Comparison of ENCODE assay signal across 17 cellular contexts in the genomic region with DNA sequence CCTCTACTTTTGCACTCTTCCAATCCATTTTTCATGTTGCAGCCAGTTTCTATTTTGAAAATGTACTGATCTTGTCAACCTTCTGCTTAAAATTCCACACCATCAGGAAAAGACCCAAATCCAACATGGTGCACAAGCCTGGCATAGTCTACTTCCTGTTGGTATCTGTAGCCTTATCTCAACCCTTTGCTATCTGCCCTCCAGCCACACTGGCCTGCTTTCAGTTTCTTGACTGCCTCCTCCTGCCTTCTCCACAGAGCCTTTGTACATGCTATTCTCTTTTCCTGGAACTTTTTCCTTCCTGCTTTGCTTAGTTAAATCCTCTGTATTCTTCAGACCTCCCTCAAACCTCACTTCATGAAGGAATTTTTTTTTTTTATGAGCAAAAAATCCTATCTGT. TPM values are rescaled to one million over a fixed set of nuclear protein-coding genes. Genes with fewer than 3 reads are reported as not detected.
DNase-seq lines count a peak whose midpoint lies in the region; ATAC-seq and TF ChIP-seq lines count a peak whose summit lies in the region.
"Had no signal": no experiment of that assay in that cellular context is flagged by ENCODE, and none has a peak within 500 bp of the region (broad histone marks: within the 10 kb centered on the region; RNA-seq: fewer than 3 reads in every experiment).

No MANE protein-coding gene starts in this region.

- no peak overlapping the region for H2BK120ac ChIP-seq in IMR-90 (ENCODE audit: low read depth, low read length)

- peaks cover 8% of the 10 kb centered on the region for H3K36me3 ChIP-seq in IMR-90 (ENCODE audit: control insufficient read depth, insufficient read depth, low read length)

- no peaks in the 10 kb centered on the region for H3K9me3 Mint-ChIP-seq in activated naive CD4-positive, alpha-beta T cell treated with anti-CD3 and anti-CD28 coated beads for 36 hours
- no peaks in the 10 kb centered on the region for H3K9me3 Mint-ChIP-seq in naive thymus-derived CD8-positive, alpha-beta T cell
- H3K9me3 Mint-ChIP-seq: CD4-positive, alpha-beta T cell; GM23338 had no signal

- POLR2A ChIA-PET in IMR-90 (lab: Charles Lee; ENCODE audit: unreplicated experiment): no interaction called here
- POLR2A ChIA-PET in naive thymus-derived CD8-positive, alpha-beta T cell (lab: Charles Lee): no interaction called here

- peaks cover 40% of the 10 kb centered on the region for H3K36me3 Mint-ChIP-seq in activated naive CD4-positive, alpha-beta T cell treated with anti-CD3 and anti-CD28 coated beads for 36 hours (ENCODE audit: low read depth)
- peaks cover 31% of the 10 kb centered on the region for H3K36me3 Mint-ChIP-seq in T-helper 17 cell (ENCODE audit: low read depth)
- peaks cover 12 to 95% (median 39%) of the 10 kb centered on the region in 3 donors for H3K36me3 Mint-ChIP-seq in naive thymus-derived CD8-positive, alpha-beta T cell

- no peak overlapping the region for H3K14ac ChIP-seq in IMR-90 (replicated peaks; ENCODE audit: low read depth, low read length)

- H3K79me1 ChIP-seq in IMR-90 (ENCODE audit: low read depth in 1 of 2, low read length in 2 of 2): peaks cover 0 to 36% of the 10 kb centered on the region in 2 experiments; a peak in 3 of 4 replicates

- no peak overlapping the region for H3K18ac ChIP-seq in IMR-90 (ENCODE audit: low read depth, low read length)

- peaks cover 6% of the 10 kb centered on the region for H3K4me1 ChIP-seq in IMR-90 (ENCODE audit: control insufficient read depth, insufficient read depth, low read length)

- peak overlapping the region; percentile 17 for H3K27ac Mint-ChIP-seq in activated naive CD4-positive, alpha-beta T cell treated with anti-CD3 and anti-CD28 coated beads for 36 hours
- H3K27ac Mint-ChIP-seq in T-helper 17 cell: peak overlapping the region; percentile 39
- peak overlapping the region in 7 of 10 donors; percentile 17 to 76 (median 59) for H3K27ac Mint-ChIP-seq in naive thymus-derived CD8-positive, alpha-beta T cell
- H3K27ac Mint-ChIP-seq: CD4-positive, alpha-beta T cell; GM23338 had no signal

- H3K9me1 ChIP-seq in IMR-90 (ENCODE audit: insufficient read depth, low read length): peaks cover 4% of the 10 kb centered on the region; the same call in 1 of the 2 replicates

- H2BK20ac ChIP-seq in IMR-90 (ENCODE audit: low read depth, low read length): no peak overlapping the region

- intact Hi-C loops in activated naive CD4-positive, alpha-beta T cell treated with anti-CD3 and anti-CD28 coated beads for 36 hours (cut with micrococcal nuclease): no loop called here
- intact Hi-C loops in IMR-90 (cut with micrococcal nuclease): no loop called here

- no peaks in the 10 kb centered on the region for H3K9me3 ChIP-seq in IMR-90 (ENCODE audit: control insufficient read depth, insufficient read depth, low read length)
- H3K9me3 ChIP-seq in T-helper 17 cell (ENCODE audit: control insufficient read depth, low read length, poor library complexity, severe bottlenecking): no peaks in the 10 kb centered on the region

- H2BK5ac ChIP-seq in IMR-90 (ENCODE audit: low read depth, low read length, poor library complexity, severe bottlenecking): no peak overlapping the region

- dilution Hi-C loops in IMR-90 (cut with HindIII; ENCODE audit: low sequenced_read_pairs, unreplicated experiment): no loop called here

- H4K8ac ChIP-seq in IMR-90 (ENCODE audit: low read depth in 2 of 2, low read length in 2 of 2): no peak overlapping the region

- no peak overlapping the region for H3K4me2 ChIP-seq in IMR-90 (ENCODE audit: low read depth, low read length)
- H3K4me2 ChIP-seq: GM23338 had no signal

- ATAC-seq in IMR-90 (ENCODE audit: low read depth): peak; percentile 33; the same call in 1 of the 2 replicates
- no peak for ATAC-seq in T-helper 17 cell
- no peak for ATAC-seq in naive thymus-derived CD8-positive, alpha-beta T cell
- ATAC-seq in HG02884 (IDR thresholded peaks at IDR 0.05; ENCODE audit: unreplicated experiment): no peak
- ATAC-seq: GM23338, HCT116, Panc1, Right ventricle myocardium inferior had no signal

- H3K56ac ChIP-seq in IMR-90 (ENCODE audit: extremely low read depth, insufficient read depth, low read length): no peak overlapping the region

- CTCF ChIA-PET in activated naive CD4-positive, alpha-beta T cell treated with anti-CD3 and anti-CD28 coated beads for 36 hours (lab: Charles Lee): no interaction called here
- CTCF ChIA-PET in IMR-90 (lab: Yijun Ruan, JAX): no interaction called here

- H2AK5ac ChIP-seq in IMR-90 (ENCODE audit: low read depth, low read length): no peak overlapping the region

- no peak overlapping the region for H4K5ac ChIP-seq in IMR-90 (ENCODE audit: low read depth, low read length)

- no peak overlapping the region for H2AFZ ChIP-seq in IMR-90 (replicated peaks; ENCODE audit: low read length, poor library complexity)
- H2AFZ ChIP-seq: GM23338 had no signal

- DNase-seq in activated naive CD4-positive, alpha-beta T cell treated with anti-CD3 and anti-CD28 coated beads for 36 hours: no peak
- no peak for DNase-seq in activated naive CD4-positive, alpha-beta T cell treated with Interleukin-2 at 50 U/mL for 16 hours
- no peak for DNase-seq in IMR-90
- DNase-seq in T-helper 17 cell: no peak
- no peak for DNase-seq in naive thymus-derived CD8-positive, alpha-beta T cell
- DNase-seq in stimulated activated naive CD4-positive, alpha-beta T cell (lab: John Stamatoyannopoulos, UW): no peak
- no peak for DNase-seq in middle frontal gyrus (ENCODE audit: extremely low spot score, low spot score)
- DNase-seq: CD4-positive, alpha-beta T cell; NCI-H1417 treated with DMSO at 0.1 percent for 48 hours; NCI-H187 treated with DMSO at 0.1 percent for 48 hours; NCI-H526 had no signal

- BruUV-seq in IMR-90 (replicated peaks; lab: Mats Ljungman, UMichigan): no TSS peak

- in situ Hi-C loops in IMR-90 (cut with MboI; ENCODE audit: low sequenced_read_pairs): no loop called here

- no peak for TF ChIP-seq RAD21 in IMR-90 (IDR thresholded peaks at IDR 0.05; ENCODE audit: low read length)

- no peaks in the 10 kb centered on the region for H3K27me3 ChIP-seq in IMR-90 (ENCODE audit: control insufficient read depth, insufficient read depth, low read length)

- H2BK15ac ChIP-seq in IMR-90 (ENCODE audit: low read depth, low read length): no peak overlapping the region

- peaks cover 28% of the 10 kb centered on the region for H3K4me1 Mint-ChIP-seq in activated naive CD4-positive, alpha-beta T cell treated with anti-CD3 and anti-CD28 coated beads for 36 hours (ENCODE audit: low read depth)
- H3K4me1 Mint-ChIP-seq in T-helper 17 cell: peaks cover 18% of the 10 kb centered on the region
- peaks cover 5 to 45% (median 32%) of the 10 kb centered on the region in 4 donors for H3K4me1 Mint-ChIP-seq in naive thymus-derived CD8-positive, alpha-beta T cell
- H3K4me1 Mint-ChIP-seq: GM23338 had no signal

- TF ChIP-seq CTCF in IMR-90 (conservative IDR thresholded peaks at IDR 0.05; ENCODE audit: low read depth, low read length): no peak

- H4K20me1 ChIP-seq in IMR-90 (ENCODE audit: insufficient read depth, low read length): no peaks in the 10 kb centered on the region

- TF ChIP-seq POLR2A in IMR-90 (IDR thresholded peaks at IDR 0.05; ENCODE audit: low read depth, low read length): no peak

- no peaks in the 10 kb centered on the region for H3K27me3 Mint-ChIP-seq in activated naive CD4-positive, alpha-beta T cell treated with anti-CD3 and anti-CD28 coated beads for 36 hours (ENCODE audit: low read depth)
- no peaks in the 10 kb centered on the region for H3K27me3 Mint-ChIP-seq in T-helper 17 cell
- no peaks in the 10 kb centered on the region for H3K27me3 Mint-ChIP-seq in naive thymus-derived CD8-positive, alpha-beta T cell
- H3K27me3 Mint-ChIP-seq: CD4-positive, alpha-beta T cell had no signal

- no peak overlapping the region for H4K91ac ChIP-seq in IMR-90 (ENCODE audit: insufficient read depth, low read depth, low read length)

- no peak overlapping the region for H3K4me3 ChIP-seq in IMR-90 (ENCODE audit: insufficient read depth, low read depth, low read length)
- H3K4me3 ChIP-seq: GM23338 had no signal

- no peak overlapping the region for H2AK9ac ChIP-seq in IMR-90 (replicated peaks; ENCODE audit: low read depth, low read length, poor library complexity)

- no peak overlapping the region for H3K9ac ChIP-seq in IMR-90 (ENCODE audit: low read depth, low read length)

- no peak overlapping the region for H3K23ac ChIP-seq in IMR-90 (ENCODE audit: low read depth, low read length)

- H3K4me3 Mint-ChIP-seq in activated naive CD4-positive, alpha-beta T cell treated with anti-CD3 and anti-CD28 coated beads for 36 hours: no peak overlapping the region
- no peak overlapping the region for H3K4me3 Mint-ChIP-seq in T-helper 17 cell
- H3K4me3 Mint-ChIP-seq in naive thymus-derived CD8-positive, alpha-beta T cell: no peak overlapping the region
- H3K4me3 Mint-ChIP-seq: CD4-positive, alpha-beta T cell; GM23338 had no signal

- no peak overlapping the region for H3K4ac ChIP-seq in IMR-90 (ENCODE audit: low read depth, low read length)

- no peak overlapping the region for H3K27ac ChIP-seq in IMR-90 (ENCODE audit: insufficient read depth, low read length)

TF ChIP-seq in IMR-90, 13 proteins besides CTCF, POLR2A, EP300 and RAD21:
- TF ChIP-seq CEBPB (IDR thresholded peaks at IDR 0.05; ENCODE audit: low read depth, low read length) (no peak), RFX5 (IDR thresholded peaks at IDR 0.05; ENCODE audit: low read depth, low read length) (no peak), FOS (IDR thresholded peaks at IDR 0.05; ENCODE audit: low read depth, low read length) (no peak), MAZ (IDR thresholded peaks at IDR 0.05; ENCODE audit: borderline replicate concordance, low read depth, low read length) (no peak), MAFK (IDR thresholded peaks at IDR 0.05; ENCODE audit: low read depth, low read length) (no peak)

RNA-seq across cellular contexts. Expression of a gene that starts 31.5 kb away (rescaled TPM):
- 10 to 100 TPM; 44.9 to 49.4 TPM for total RNA-seq in activated naive CD4-positive, alpha-beta T cell treated with anti-CD3 and anti-CD28 coated beads for 36 hours
- total RNA-seq in IMR-90 (2012; rRNA removed): 134 and 172 TPM in 2 replicates
- 340 and 376 TPM in 2 replicates for polyA plus RNA-seq in IMR-90 (2012; rRNA removed)
- 386 and 499 TPM in 2 replicates for polyA plus RNA-seq in IMR-90 (2012; cell fraction: cytosol; rRNA removed)
- 355 and 449 TPM in 2 replicates for polyA plus RNA-seq in IMR-90 (2012; cell fraction: nucleus; rRNA removed; ENCODE audit: low replicate concordance)
- total RNA-seq in T-helper 17 cell: 100 to 1,000 TPM; 190 to 200 TPM
- 100 to 1,000 TPM; 354 to 370 TPM for total RNA-seq in naive thymus-derived CD8-positive, alpha-beta T cell
- polyA plus RNA-seq in naive thymus-derived CD8-positive, alpha-beta T cell: 10 to 100 TPM; 18.4 to 47.9 (median 33.2) TPM
- total RNA-seq: HT-29 had no signal
